14 cellular contexts compared by ENCODE assay signal in the genomic region with DNA sequence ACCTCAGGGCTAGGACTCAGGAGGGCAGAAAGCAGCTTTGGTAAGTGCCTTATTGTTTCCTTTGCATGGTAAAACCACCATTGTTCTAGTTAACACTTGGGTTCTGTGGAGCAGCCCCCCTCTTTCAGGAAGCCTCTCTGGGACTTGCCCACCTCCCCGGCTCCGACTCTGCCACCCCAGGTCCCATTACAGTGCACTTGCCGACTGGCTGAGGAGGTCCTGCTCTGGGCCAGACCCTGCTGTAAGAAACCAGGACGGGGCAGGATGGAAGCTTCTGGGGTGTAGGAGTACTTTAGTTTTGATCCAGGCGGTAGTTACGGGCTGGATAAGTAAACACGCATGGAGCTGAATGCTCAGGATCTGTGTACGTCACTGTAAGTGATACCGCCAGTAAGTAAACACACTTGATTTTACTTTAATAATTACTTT. TPM values are rescaled to one million over a fixed set of nuclear protein-coding genes. Genes with fewer than 3 reads are reported as not detected.
A peak's percentile ranks its signal among the peaks of the same experiment; 100 is the strongest.
DNase-seq lines count a peak whose midpoint lies in the region; ATAC-seq and TF ChIP-seq lines count a peak whose summit lies in the region.
"Had no signal": no experiment of that assay in that cellular context is flagged by ENCODE, and none has a peak within 500 bp of the region (broad histone marks: within the 10 kb centered on the region; RNA-seq: fewer than 3 reads in every experiment).

No MANE protein-coding gene starts in this region.

- TF ChIP-seq EP300 in esophagus muscularis mucosa (IDR thresholded peaks at IDR 0.05) = no peak

- H3K4me2 ChIP-seq in mesenchymal stem cell (ENCODE audit: low read length, poor library complexity, severe bottlenecking) = no peak overlapping the region

- no peak overlapping the region for H2BK120ac ChIP-seq in mesenchymal stem cell (ENCODE audit: low read depth, low read length)

- 88% methylated on average over 9 of the region's 9 CpGs for WGBS in esophagus muscularis mucosa
- WGBS in mesenchymal stem cell = 78% methylated on average over 4 of the region's 9 CpGs
- WGBS in testis, 2 donors = 68 to 84% methylated on average over 9 of the region's 9 CpGs

- no peak overlapping the region for H4K8ac ChIP-seq in mesenchymal stem cell (ENCODE audit: low read length)

- H2AFZ ChIP-seq in mesenchymal stem cell (ENCODE audit: low read depth, low read length) = no peak overlapping the region

- H3K27me3 ChIP-seq in esophagus muscularis mucosa = no peaks in the 10 kb centered on the region
- H3K27me3 ChIP-seq in mesenchymal stem cell (ENCODE audit: control insufficient read depth in 1 of 2, insufficient read depth in 1 of 2, low read length in 2 of 2) = no peaks in the 10 kb centered on the region
- H3K27me3 ChIP-seq in testis = no peaks in the 10 kb centered on the region

- peak; percentile 32 for DNase-seq in NCI-H2029 (lab: John Stamatoyannopoulos, UW)
- no peak for DNase-seq in NCI-H2029 treated with DMSO at 0.1 percent for 48 hours (lab: John Stamatoyannopoulos, UW)
- DNase-seq in esophagus muscularis mucosa (ENCODE audit: extremely low spot score) = no peak
- no peak for DNase-seq in mesenchymal stem cell
- no peak for DNase-seq in testis
- DNase-seq in NCI-H446 treated with DMSO at 0.1 percent for 48 hours (lab: John Stamatoyannopoulos, UW) = no peak
- DNase-seq: activated CD4-positive, alpha-beta memory T cell treated with anti-CD3 and anti-CD28 coated beads, Interleukin-2, amount 10 ng/mL, durations not matched to agents 7 days and 5 days; cortex of kidney; HCEC 1CT; mammary epithelial cell; NCI-H1694 treated with DMSO at 0.1 percent for 48 hours had no signal

- H3K9me3 ChIP-seq in esophagus muscularis mucosa = no peaks in the 10 kb centered on the region
- no peaks in the 10 kb centered on the region for H3K9me3 ChIP-seq in mesenchymal stem cell (ENCODE audit: control insufficient read depth, low read length)
- no peaks in the 10 kb centered on the region for H3K9me3 ChIP-seq in testis

- H3K27ac ChIP-seq in esophagus muscularis mucosa (replicated peaks in 1 of 4) (peak overlapping the region; percentile 51 to 99 (median 96)), mesenchymal stem cell (ENCODE audit: low read length, poor library complexity, severe bottlenecking) (peak overlapping the region; percentile 90), testis (peak overlapping the region; percentile 59 to 74)

- no peak overlapping the region for H3K14ac ChIP-seq in mesenchymal stem cell (ENCODE audit: low read length in 2 of 2)

- peak overlapping the region; percentile 96 for H2BK5ac ChIP-seq in mesenchymal stem cell (ENCODE audit: low read depth, low read length, poor library complexity, severe bottlenecking)

- no peak overlapping the region for H3K18ac ChIP-seq in mesenchymal stem cell (ENCODE audit: low read depth in 1 of 2, low read length in 2 of 2)

- ATAC-seq in GM18909 (IDR thresholded peaks at IDR 0.05; ENCODE audit: poor library complexity, unreplicated experiment) = no peak
- ATAC-seq in HG03442 (IDR thresholded peaks at IDR 0.05; ENCODE audit: unreplicated experiment) = no peak
- ATAC-seq: activated naive CD4-positive, alpha-beta T cell treated with anti-CD3 and anti-CD28 coated beads, Interleukin-2, amount 50 U/mL, for 72 hours had no signal

- H3K4me1 ChIP-seq in esophagus muscularis mucosa (peaks cover 62 to 89% (median 71%) of the 10 kb centered on the region in 4 donors), mesenchymal stem cell (ENCODE audit: control insufficient read depth, insufficient read depth, low read depth, low read length) (peaks cover 61% of the 10 kb centered on the region), testis (peaks cover 17% of the 10 kb centered on the region)

- H2AK5ac ChIP-seq in mesenchymal stem cell (ENCODE audit: low read length, severe bottlenecking) = peak overlapping the region; percentile 89

- TF ChIP-seq CTCF in esophagus muscularis mucosa (IDR thresholded peaks at IDR 0.05) (no peak), testis (IDR thresholded peaks at IDR 0.05) (no peak)

- no peak overlapping the region for H4K91ac ChIP-seq in mesenchymal stem cell (ENCODE audit: low read length)

- no peak overlapping the region for H2BK15ac ChIP-seq in mesenchymal stem cell (ENCODE audit: low read depth, poor library complexity, severe bottlenecking)

- no peak overlapping the region for H2BK12ac ChIP-seq in mesenchymal stem cell (ENCODE audit: low read length in 2 of 2)

- peak overlapping the region; percentile 40 for H3K9ac ChIP-seq in mesenchymal stem cell (ENCODE audit: low read length)

- H3K36me3 ChIP-seq in esophagus muscularis mucosa = peaks cover 33 to 57% (median 49%) of the 10 kb centered on the region in 4 donors
- peaks cover 41 to 60% of the 10 kb centered on the region in 2 experiments for H3K36me3 ChIP-seq in mesenchymal stem cell (ENCODE audit: control insufficient read depth in 1 of 2, insufficient read depth in 2 of 2, low read depth in 1 of 2, low read length in 2 of 2)
- H3K36me3 ChIP-seq in testis (ENCODE audit: low read depth, missing control alignments) = no peaks in the 10 kb centered on the region

- H3K4me3 ChIP-seq in esophagus muscularis mucosa (no peak overlapping the region), mesenchymal stem cell (ENCODE audit: insufficient read depth in 1 of 2, low read depth in 1 of 2, low read length in 2 of 2) (no peak overlapping the region), testis (no peak overlapping the region)

- H3K79me1 ChIP-seq in mesenchymal stem cell (replicated peaks; ENCODE audit: low read length, poor library complexity, severe bottlenecking) = peaks cover 2% of the 10 kb centered on the region

- intact Hi-C loops in esophagus muscularis mucosa (cut with DNase I) (no loop called here), testis (cut with DNase I; ENCODE audit: low total_unique reads) (no loop called here)

- no peak for TF ChIP-seq POLR2A in esophagus muscularis mucosa (IDR thresholded peaks at IDR 0.05; ENCODE audit: low read depth)
- TF ChIP-seq POLR2A in testis (IDR thresholded peaks at IDR 0.05) = no peak

- H3K23ac ChIP-seq in mesenchymal stem cell (ENCODE audit: low read length in 2 of 2) = no peak overlapping the region

- no peak overlapping the region for H3K4ac ChIP-seq in mesenchymal stem cell (ENCODE audit: low read depth in 1 of 2, low read length in 2 of 2)

RNA-seq across cellular contexts. Expression of gene HS1BP3, which starts 25.4 kb away (rescaled TPM):
- total RNA-seq in esophagus muscularis mucosa (10 to 100 TPM; 42.6 to 95.6 (median 60.0) TPM), testis (10 to 100 TPM; 23.5 to 31.6 TPM)
- polyA plus RNA-seq in mesenchymal stem cell (2013, experiment 1 of 2) = 42.4 TPM
- 39.8 TPM for polyA plus RNA-seq in mesenchymal stem cell (2013, experiment 2 of 2)
- 25.0 TPM for polyA plus RNA-seq in testis (ENCODE audit: insufficient read depth, low read depth, low replicate concordance)

RNA-seq across cellular contexts. Expression of gene GDF7, which starts 41.4 kb away (rescaled TPM):
- total RNA-seq in esophagus muscularis mucosa = 10 to 100 TPM in 1 of 4 donors, 1 to 10 TPM in 3; 2.7 to 10.4 (median 7.4) TPM
- 0.23 TPM for polyA plus RNA-seq in mesenchymal stem cell (2013, experiment 1 of 2)
- 0.25 TPM for polyA plus RNA-seq in mesenchymal stem cell (2013, experiment 2 of 2)
- 1 to 10 TPM in 1 of 2 donors, under 1 TPM in 1; 0.62 to 1.1 TPM for total RNA-seq in testis
- 0.69 TPM for polyA plus RNA-seq in testis (ENCODE audit: insufficient read depth, low read depth, low replicate concordance)
- total RNA-seq: activated CD4-positive, alpha-beta memory T cell treated with anti-CD3 and anti-CD28 coated beads, Interleukin-2, amount 10 ng/mL, durations not matched to agents 7 days and 5 days had no signal
- polyA plus RNA-seq: mammary epithelial cell had no signal
